8 cellular contexts compared by ENCODE assay signal in genomic region chr7:22173884-22174573, GRCh38.
DNase-seq lines count a peak whose midpoint lies in the region; ATAC-seq and TF ChIP-seq lines count a peak whose summit lies in the region.

No MANE protein-coding gene starts in this region.

- intact Hi-C loops in colonic mucosa (cut with DNase I) = no loop called here

- ATAC-seq in GM19463 (IDR thresholded peaks at IDR 0.05; ENCODE audit: unreplicated experiment) (peak; percentile 97), HG03442 (IDR thresholded peaks at IDR 0.05; ENCODE audit: unreplicated experiment) (peak; percentile 97)
- peak; percentile 59 to 81 for ATAC-seq in activated naive CD4-positive, alpha-beta T cell treated with anti-CD3 and anti-CD28 coated beads, Interleukin-2, amount 50 U/mL, for 72 hours

- no peaks in the 10 kb centered on the region for H3K27me3 ChIP-seq in colonic mucosa

- TF ChIP-seq CTCF in GM10266 (IDR thresholded peaks at IDR 0.05; ENCODE audit: control insufficient read depth, insufficient read depth, low read depth, missing control alignments) (no peak), colonic mucosa (IDR thresholded peaks at IDR 0.05) (no peak)

- H3K9me3 ChIP-seq in colonic mucosa = no peaks in the 10 kb centered on the region

- no peak overlapping the region for H3K27ac ChIP-seq in colonic mucosa

- H3K27ac Mint-ChIP-seq in activated naive CD4-positive, alpha-beta T cell treated with anti-CD3 and anti-CD28 coated beads, Interleukin-2, amount 50 U/mL, for 72 hours = no peak overlapping the region

- DNase-seq in GM10266 (ENCODE audit: extremely low spot score) (peak; percentile 33), midbrain (lab: John Stamatoyannopoulos, UW) (no peak), SIG-M5 treated with dmso at 0.1 percent for 504 hours (lab: John Stamatoyannopoulos, UW; ENCODE audit: unreplicated experiment) (no peak), colonic mucosa (no peak), NCI-H2081 treated with DMSO at 0.1 percent for 48 hours (lab: John Stamatoyannopoulos, UW) (no peak)
- peak in 1 of 2 donors; percentile 3 for DNase-seq in activated naive CD4-positive, alpha-beta T cell treated with anti-CD3 and anti-CD28 coated beads, Interleukin-2, amount 50 U/mL, for 72 hours (ENCODE audit: low spot score in 2 of 2)

- H3K4me3 ChIP-seq in colonic mucosa = no peak overlapping the region

- H3K36me3 Mint-ChIP-seq in activated naive CD4-positive, alpha-beta T cell treated with anti-CD3 and anti-CD28 coated beads, Interleukin-2, amount 50 U/mL, for 72 hours = no peaks in the 10 kb centered on the region

- no peaks in the 10 kb centered on the region for H3K9me3 Mint-ChIP-seq in activated naive CD4-positive, alpha-beta T cell treated with anti-CD3 and anti-CD28 coated beads, Interleukin-2, amount 50 U/mL, for 72 hours

- H3K9ac ChIP-seq in colonic mucosa (ENCODE audit: low read depth in 2 of 2, low read length in 2 of 2) = no peak overlapping the region

- no peaks in the 10 kb centered on the region for H3K4me1 ChIP-seq in colonic mucosa

- no peaks in the 10 kb centered on the region for H3K36me3 ChIP-seq in colonic mucosa
